ENCODE assay signal across 8 cellular contexts in genomic region chr20:37192137-37192854, GRCh38. TPM values are rescaled to one million over a fixed set of nuclear protein-coding genes. Genes with fewer than 3 reads are reported as not detected.
DNase-seq lines count a peak whose midpoint lies in the region; ATAC-seq and TF ChIP-seq lines count a peak whose summit lies in the region.

No MANE protein-coding gene starts in this region.

- CTCF ChIA-PET in activated naive CD4-positive, alpha-beta T cell treated with anti-CD3 and anti-CD28 coated beads, Interleukin-2, amount 10 ng/mL, durations not matched to agents 7 days and 5 days (lab: Charles Lee), result interaction anchor here (0.6 to 4.4 kb wide), 10 partner anchors 9 to 342 kb away, joined by 3 to 20 read pairs (median 6); partner anchors contain the start of genes MROH8 and RPN2

- H3K4me3 ChIP-seq in trophoblast cell (ENCODE audit: low read depth, low read length) (no peak overlapping the region), transverse colon (no peak overlapping the region)

- H3K14ac ChIP-seq in trophoblast cell (ENCODE audit: low read length), result no peak overlapping the region

- H3K4me1 ChIP-seq in trophoblast cell (ENCODE audit: control insufficient read depth in 1 of 2, insufficient read depth in 2 of 2, low read length in 2 of 2) (peaks cover 5 to 6% of the 10 kb centered on the region in 2 experiments), transverse colon (peaks cover 6 to 24% (median 11%) of the 10 kb centered on the region in 4 donors)

- H3K9me3 Mint-ChIP-seq in activated naive CD4-positive, alpha-beta T cell treated with anti-CD3 and anti-CD28 coated beads, Interleukin-2, amount 10 ng/mL, durations not matched to agents 7 days and 5 days, result no peaks in the 10 kb centered on the region

- H4K8ac ChIP-seq in trophoblast cell (ENCODE audit: low read depth, low read length), result no peak overlapping the region

- H3K9ac ChIP-seq in trophoblast cell (ENCODE audit: low read length), result no peak overlapping the region

- H3K27ac ChIP-seq in trophoblast cell (ENCODE audit: low read depth, low read length) (no peak overlapping the region), transverse colon (no peak overlapping the region)

- no peaks in the 10 kb centered on the region for H3K9me3 ChIP-seq in trophoblast cell (ENCODE audit: insufficient read depth, low read depth, low read length)
- H3K9me3 ChIP-seq in transverse colon, result no peaks in the 10 kb centered on the region

- peaks cover 50% of the 10 kb centered on the region for H3K36me3 Mint-ChIP-seq in activated naive CD4-positive, alpha-beta T cell treated with anti-CD3 and anti-CD28 coated beads, Interleukin-2, amount 10 ng/mL, durations not matched to agents 7 days and 5 days

- peak; percentile 82 to 91 (median 88) for TF ChIP-seq CTCF in transverse colon (IDR thresholded peaks at IDR 0.05)

- H3K36me3 ChIP-seq in trophoblast cell (ENCODE audit: control insufficient read depth in 1 of 2, insufficient read depth in 2 of 2, low read length in 2 of 2) (peaks cover 28 to 37% of the 10 kb centered on the region in 2 experiments), transverse colon (peaks cover 0 to 5% (median 0%) of the 10 kb centered on the region in 4 donors)

- no peak overlapping the region for H2AK5ac ChIP-seq in trophoblast cell (ENCODE audit: low read length)

- H3K4ac ChIP-seq in trophoblast cell (ENCODE audit: low read depth, low read length), result no peak overlapping the region

- H4K91ac ChIP-seq in trophoblast cell (ENCODE audit: low read depth, low read length), result no peak overlapping the region

- peaks cover 77% of the 10 kb centered on the region for H3K4me1 Mint-ChIP-seq in activated naive CD4-positive, alpha-beta T cell treated with anti-CD3 and anti-CD28 coated beads, Interleukin-2, amount 10 ng/mL, durations not matched to agents 7 days and 5 days

- in situ Hi-C loops in transverse colon (cut with MboI; ENCODE audit: low pct_ligation_motif_present in 1 of 4, low pct_unique_long_range_greater_than_20kb in 1 of 4, low sequenced_read_pairs in 3 of 4), result loop anchor here in 1 of 4 donors (10.0 kb wide), 1 partner anchor 343 kb away; no protein-coding TSS in a partner anchor

- peaks cover 4% of the 10 kb centered on the region for H3K79me2 ChIP-seq in trophoblast cell (ENCODE audit: control insufficient read depth, insufficient read depth, low read length, poor library complexity)

- H3K27me3 Mint-ChIP-seq in activated naive CD4-positive, alpha-beta T cell treated with anti-CD3 and anti-CD28 coated beads, Interleukin-2, amount 10 ng/mL, durations not matched to agents 7 days and 5 days, result no peaks in the 10 kb centered on the region

- H3K18ac ChIP-seq in trophoblast cell (ENCODE audit: low read length), result no peak overlapping the region

- H2BK12ac ChIP-seq in trophoblast cell (ENCODE audit: low read length), result no peak overlapping the region

- peak overlapping the region; percentile 53 for H3K27ac Mint-ChIP-seq in activated naive CD4-positive, alpha-beta T cell treated with anti-CD3 and anti-CD28 coated beads, Interleukin-2, amount 10 ng/mL, durations not matched to agents 7 days and 5 days

- intact Hi-C loops in transverse colon (cut with DNase I; ENCODE audit: low total_unique reads), result no loop called here

- TF ChIP-seq EP300 in transverse colon (IDR thresholded peaks at IDR 0.05; ENCODE audit: low read depth), result no peak

- no peak overlapping the region for H2BK5ac ChIP-seq in trophoblast cell (ENCODE audit: low read depth, low read length, poor library complexity)

- no peak overlapping the region for H3K4me2 ChIP-seq in trophoblast cell (ENCODE audit: low read length)

- TF ChIP-seq POLR2A in transverse colon (IDR thresholded peaks at IDR 0.05), result no peak

- no peak overlapping the region for H2AFZ ChIP-seq in trophoblast cell (ENCODE audit: insufficient read depth, low read length, poor library complexity)

- peak; percentile 50 to 75 for DNase-seq in NCI-H2081 (lab: John Stamatoyannopoulos, UW)
- no peak for DNase-seq in NCI-H2081 treated with DMSO at 0.1 percent for 48 hours (lab: John Stamatoyannopoulos, UW)
- DNase-seq in NCI-H1048 (lab: John Stamatoyannopoulos, UW), result peak; percentile 10
- peak; percentile 82 for DNase-seq in activated naive CD4-positive, alpha-beta T cell treated with anti-CD3 and anti-CD28 coated beads, Interleukin-2, amount 10 ng/mL, durations not matched to agents 7 days and 5 days
- DNase-seq in germinal center (ENCODE audit: low spot score), result peak; percentile 87
- DNase-seq in trophoblast cell, result peak; percentile 71 to 82
- peak; percentile 89 for DNase-seq in transverse colon

- ATAC-seq in SK-N-SH treated with all-trans-retinoic acid at 6 μM for 48 hours, result peak; percentile 93

- H3K27me3 ChIP-seq in trophoblast cell (ENCODE audit: insufficient read depth, low read length) (no peaks in the 10 kb centered on the region), transverse colon (no peaks in the 10 kb centered on the region)

- no peak overlapping the region for H4K12ac ChIP-seq in trophoblast cell (ENCODE audit: low read depth, low read length)

- no peak overlapping the region for H2BK120ac ChIP-seq in trophoblast cell (ENCODE audit: insufficient read depth, low read length, poor library complexity)

- no peak overlapping the region for H3K4me3 Mint-ChIP-seq in activated naive CD4-positive, alpha-beta T cell treated with anti-CD3 and anti-CD28 coated beads, Interleukin-2, amount 10 ng/mL, durations not matched to agents 7 days and 5 days

- no peak overlapping the region for H3K23ac ChIP-seq in trophoblast cell (ENCODE audit: low read length)

- WGBS in trophoblast cell (ENCODE audit: extremely low coverage, insufficient coverage, insufficient read length), result no CpG with 5 or more reads among the region's 5 CpGs
- 23 to 29% methylated on average over 3 to 5 of the region's 5 CpGs for WGBS in transverse colon (ENCODE audit: low coverage in 1 of 2), 2 donors

- no peaks in the 10 kb centered on the region for H3K79me1 ChIP-seq in trophoblast cell (ENCODE audit: low read length)

TF ChIP-seq in SK-N-SH treated with all-trans-retinoic acid at 6 μM for 48 hours, 23 proteins besides CTCF, POLR2A, EP300 and RAD21:
- TF ChIP-seq, protein P1, sequence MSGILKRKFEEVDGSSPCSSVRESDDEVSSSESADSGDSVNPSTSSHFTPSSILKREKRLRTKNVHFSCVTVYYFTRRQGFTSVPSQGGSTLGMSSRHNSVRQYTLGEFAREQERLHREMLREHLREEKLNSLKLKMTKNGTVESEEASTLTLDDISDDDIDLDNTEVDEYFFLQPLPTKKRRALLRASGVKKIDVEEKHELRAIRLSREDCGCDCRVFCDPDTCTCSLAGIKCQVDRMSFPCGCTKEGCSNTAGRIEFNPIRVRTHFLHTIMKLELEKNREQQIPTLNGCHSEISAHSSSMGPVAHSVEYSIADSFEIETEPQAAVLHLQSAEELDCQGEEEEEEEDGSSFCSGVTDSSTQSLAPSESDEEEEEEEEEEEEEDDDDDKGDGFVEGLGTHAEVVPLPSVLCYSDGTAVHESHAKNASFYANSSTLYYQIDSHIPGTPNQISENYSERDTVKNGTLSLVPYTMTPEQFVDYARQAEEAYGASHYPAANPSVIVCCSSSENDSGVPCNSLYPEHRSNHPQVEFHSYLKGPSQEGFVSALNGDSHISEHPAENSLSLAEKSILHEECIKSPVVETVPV (CRISPR knock-in tag; IDR thresholded peaks at IDR 0.05), result no peak
- TF ChIP-seq ZFP30 (CRISPR knock-in tag; IDR thresholded peaks at IDR 0.05), result no peak
- no peak for TF ChIP-seq TOX (CRISPR knock-in tag; IDR thresholded peaks at IDR 0.05; ENCODE audit: borderline replicate concordance)
- TF ChIP-seq ARNTL (CRISPR knock-in tag; IDR thresholded peaks at IDR 0.05; ENCODE audit: borderline replicate concordance, low read depth), result no peak
- TF ChIP-seq TCF4 (CRISPR knock-in tag; IDR thresholded peaks at IDR 0.05; ENCODE audit: borderline replicate concordance), result no peak
- no peak for TF ChIP-seq SNAI2 (CRISPR knock-in tag; IDR thresholded peaks at IDR 0.05)
- no peak for TF ChIP-seq ISL1 (CRISPR knock-in tag; IDR thresholded peaks at IDR 0.05)
- TF ChIP-seq PPARA (CRISPR knock-in tag; IDR thresholded peaks at IDR 0.05; ENCODE audit: borderline replicate concordance), result no peak
- TF ChIP-seq ZFP3 (CRISPR knock-in tag; IDR thresholded peaks at IDR 0.05), result no peak
- TF ChIP-seq OSR1 (CRISPR knock-in tag; IDR thresholded peaks at IDR 0.05), result no peak
- TF ChIP-seq GLIS3 (CRISPR knock-in tag; IDR thresholded peaks at IDR 0.05), result no peak
- TF ChIP-seq ESRRG (CRISPR knock-in tag; IDR thresholded peaks at IDR 0.05), result no peak
- TF ChIP-seq PATZ1 (CRISPR knock-in tag; IDR thresholded peaks at IDR 0.05; ENCODE audit: borderline replicate concordance), result no peak
TF ChIP-seq in SK-N-SH treated with all-trans-retinoic acid at 6 μM for 48 hours: peak in this region for 0.

RNA-seq across cellular contexts. Expression of gene MROH8, which starts 12.9 kb away (rescaled TPM):
- polyA plus RNA-seq in trophoblast cell (2013), result 1.0 and 1.5 TPM in 2 replicates
- total RNA-seq in transverse colon, result 10 to 100 TPM in 1 of 4 donors, 1 to 10 TPM in 3; 2.2 to 18.0 (median 3.5) TPM

RNA-seq across cellular contexts. Expression of gene RPN2, which starts 13.2 kb away (rescaled TPM):
- polyA plus RNA-seq in trophoblast cell (2013), result 353 and 385 TPM in 2 replicates
- 100 to 1,000 TPM in 2 of 4 donors, 10 to 100 TPM in 2; 82.3 to 196 (median 105) TPM for total RNA-seq in transverse colon
